In the genomic region with DNA sequence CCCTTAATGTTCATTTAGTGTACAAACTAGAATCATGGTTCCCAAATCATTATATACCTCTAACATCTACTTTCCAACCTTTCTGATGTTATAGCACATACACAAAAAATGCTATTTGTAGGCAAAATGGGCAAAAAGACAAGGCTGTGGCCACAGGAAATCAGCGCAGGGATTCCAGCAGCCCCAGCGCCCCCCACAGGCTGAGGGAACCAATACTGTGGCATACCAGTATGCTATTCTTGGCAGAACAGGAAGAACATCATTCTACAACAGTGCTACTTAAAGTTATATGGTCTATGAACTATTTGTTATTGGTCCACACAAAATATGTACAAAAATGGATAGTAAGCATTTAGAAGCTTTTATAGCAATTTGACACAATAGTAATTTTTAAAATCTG, we compare ENCODE assay signal across 15 cellular contexts. TPM values are rescaled to one million over a fixed set of nuclear protein-coding genes. Genes with fewer than 3 reads are reported as not detected.
DNase-seq lines count a peak whose midpoint lies in the region; ATAC-seq, FAIRE-seq and TF ChIP-seq lines count a peak whose summit lies in the region.
"Had no signal": no experiment of that assay in that cellular context is flagged by ENCODE, and none has a peak within 500 bp of the region (broad histone marks: within the 10 kb centered on the region; RNA-seq: fewer than 3 reads in every experiment).

No MANE protein-coding gene starts in this region.

- no peaks in the 10 kb centered on the region for H3K9me2 ChIP-seq in Karpas-422 (replicated peaks; ENCODE audit: insufficient read depth, low read length)

- H3K79me2 ChIP-seq in Karpas-422 (ENCODE audit: low read length) (no peaks in the 10 kb centered on the region), keratinocyte (ENCODE audit: control insufficient read depth, insufficient read depth, low read length) (no peaks in the 10 kb centered on the region)

- intact Hi-C loops in activated CD4-positive, alpha-beta T cell treated with anti-CD3 and anti-CD28 coated beads, Interleukin-2, amount 10 ng/mL, durations not matched to agents 24 days and 14 days (cut with micrococcal nuclease): no loop called here
- intact Hi-C loops in lower leg skin (cut with DNase I; ENCODE audit: low total_unique reads): no loop called here

- no peaks in the 10 kb centered on the region for H3K4me1 Mint-ChIP-seq in activated CD4-positive, alpha-beta T cell treated with anti-CD3 and anti-CD28 coated beads, Interleukin-2, amount 10 ng/mL, durations not matched to agents 24 days and 14 days
- no peaks in the 10 kb centered on the region for H3K4me1 Mint-ChIP-seq in activated naive CD8-positive, alpha-beta T cell treated with anti-CD3 and anti-CD28 coated beads for 36 hours

- no peak overlapping the region for H3K4me3 Mint-ChIP-seq in activated CD4-positive, alpha-beta T cell treated with anti-CD3 and anti-CD28 coated beads, Interleukin-2, amount 10 ng/mL, durations not matched to agents 24 days and 14 days
- no peak overlapping the region for H3K4me3 Mint-ChIP-seq in activated naive CD8-positive, alpha-beta T cell treated with anti-CD3 and anti-CD28 coated beads for 36 hours

- H3K9ac ChIP-seq in Karpas-422 (ENCODE audit: low read length) (no peak overlapping the region), keratinocyte (ENCODE audit: control insufficient read depth, extremely low read depth, insufficient read depth, low read length) (no peak overlapping the region)

- no peaks in the 10 kb centered on the region for H3K9me1 ChIP-seq in keratinocyte (ENCODE audit: control insufficient read depth, extremely low read depth, insufficient read depth, low read length)

- no peak for TF ChIP-seq POLR2A in lower leg skin (IDR thresholded peaks at IDR 0.05)

- H3K4me3 ChIP-seq in Karpas-422 (ENCODE audit: low read length) (no peak overlapping the region), keratinocyte (ENCODE audit: control insufficient read depth in 2 of 3, extremely low read depth in 1 of 3, insufficient read depth in 2 of 3, low read depth in 1 of 3, low read length in 3 of 3) (no peak overlapping the region), lower leg skin (ENCODE audit: low read depth, poor library complexity, severe bottlenecking) (no peak overlapping the region)
- H3K4me3 ChIP-seq: heart left ventricle, ovary, SK-N-MC had no signal

- dilution Hi-C loops in keratinocyte (cut with MboI; ENCODE audit: extremely low pct_ligation_motif_present, low sequenced_read_pairs): no loop called here

- H3K36me3 Mint-ChIP-seq in activated CD4-positive, alpha-beta T cell treated with anti-CD3 and anti-CD28 coated beads, Interleukin-2, amount 10 ng/mL, durations not matched to agents 24 days and 14 days (ENCODE audit: low read depth): peaks cover 13% of the 10 kb centered on the region
- peaks cover 5% of the 10 kb centered on the region for H3K36me3 Mint-ChIP-seq in activated naive CD8-positive, alpha-beta T cell treated with anti-CD3 and anti-CD28 coated beads for 36 hours

- no peaks in the 10 kb centered on the region for H3K9me3 Mint-ChIP-seq in activated CD4-positive, alpha-beta T cell treated with anti-CD3 and anti-CD28 coated beads, Interleukin-2, amount 10 ng/mL, durations not matched to agents 24 days and 14 days
- H3K9me3 Mint-ChIP-seq in activated naive CD8-positive, alpha-beta T cell treated with anti-CD3 and anti-CD28 coated beads for 36 hours: no peaks in the 10 kb centered on the region

- 42% methylated on average over 2 of the region's 2 CpGs for WGBS in lower leg skin, 2 donors

- no peaks in the 10 kb centered on the region for H3K36me3 ChIP-seq in Karpas-422 (ENCODE audit: insufficient read depth, low read length)
- H3K36me3 ChIP-seq in keratinocyte (ENCODE audit: control insufficient read depth in 2 of 2, extremely low read depth in 1 of 2, insufficient read depth in 2 of 2, low read length in 2 of 2): no peaks in the 10 kb centered on the region
- H3K36me3 ChIP-seq: ovary had no signal

- H3K4me1 ChIP-seq in Karpas-422 (ENCODE audit: low read length): no peaks in the 10 kb centered on the region
- no peaks in the 10 kb centered on the region for H3K4me1 ChIP-seq in keratinocyte (ENCODE audit: control insufficient read depth, extremely low read depth, insufficient read depth, low read length)
- H3K4me1 ChIP-seq: Caco-2 had no signal

- no peak for ATAC-seq in HG03159 (IDR thresholded peaks at IDR 0.05; ENCODE audit: unreplicated experiment)
- ATAC-seq: heart left ventricle, left colon had no signal

- H3K27me3 Mint-ChIP-seq in activated CD4-positive, alpha-beta T cell treated with anti-CD3 and anti-CD28 coated beads, Interleukin-2, amount 10 ng/mL, durations not matched to agents 24 days and 14 days: no peaks in the 10 kb centered on the region
- no peaks in the 10 kb centered on the region for H3K27me3 Mint-ChIP-seq in activated naive CD8-positive, alpha-beta T cell treated with anti-CD3 and anti-CD28 coated beads for 36 hours

- peak overlapping the region; percentile 20 for H3K27ac Mint-ChIP-seq in activated CD4-positive, alpha-beta T cell treated with anti-CD3 and anti-CD28 coated beads, Interleukin-2, amount 10 ng/mL, durations not matched to agents 24 days and 14 days
- H3K27ac Mint-ChIP-seq in activated naive CD8-positive, alpha-beta T cell treated with anti-CD3 and anti-CD28 coated beads for 36 hours: no peak overlapping the region

- no peak overlapping the region for H3K27ac ChIP-seq in Karpas-422 (ENCODE audit: low read length)
- no peak overlapping the region for H3K27ac ChIP-seq in keratinocyte (ENCODE audit: control insufficient read depth, insufficient read depth, low read length)
- H3K27ac ChIP-seq: heart left ventricle, ovary, SK-N-MC had no signal

- H2AFZ ChIP-seq in Karpas-422 (ENCODE audit: low read length) (no peak overlapping the region), keratinocyte (ENCODE audit: control insufficient read depth, low read length) (no peak overlapping the region)

- H3K4me2 ChIP-seq in Karpas-422 (ENCODE audit: low read depth, low read length, poor library complexity, severe bottlenecking) (no peak overlapping the region), keratinocyte (ENCODE audit: control insufficient read depth, extremely low read depth, insufficient read depth, low read depth, low read length) (no peak overlapping the region)

- peak; percentile 1 to 13 (median 10) for TF ChIP-seq CTCF in keratinocyte (optimal IDR thresholded peaks at IDR 0.05 in 1 of 3, IDR thresholded peaks at IDR 0.05 in 1 of 3, conservative IDR thresholded peaks at IDR 0.05 in 1 of 3; ENCODE audit: extremely low read depth in 1 of 3, insufficient read depth in 2 of 3, low read length in 3 of 3)
- no peak for TF ChIP-seq CTCF in lower leg skin (IDR thresholded peaks at IDR 0.05)

- H3K9me3 ChIP-seq in Karpas-422 (ENCODE audit: low read length) (no peaks in the 10 kb centered on the region), keratinocyte (ENCODE audit: control insufficient read depth, low read depth, low read length) (no peaks in the 10 kb centered on the region)
- H3K9me3 ChIP-seq: Caco-2, heart left ventricle, ovary had no signal

- H4K20me1 ChIP-seq in Karpas-422 (ENCODE audit: insufficient read depth, low read depth, low read length) (no peaks in the 10 kb centered on the region), keratinocyte (ENCODE audit: control insufficient read depth, extremely low read depth, insufficient read depth, low read length) (no peaks in the 10 kb centered on the region)

- H3K27me3 ChIP-seq in Karpas-422 (ENCODE audit: low read length) (no peaks in the 10 kb centered on the region), keratinocyte (ENCODE audit: control insufficient read depth, extremely low read depth, insufficient read depth, low read length) (no peaks in the 10 kb centered on the region)
- H3K27me3 ChIP-seq: heart left ventricle, ovary had no signal

- no peak for FAIRE-seq in keratinocyte (lab: Jason Lieb, UNC)

- DNase-seq in activated CD4-positive, alpha-beta T cell treated with anti-CD3 and anti-CD28 coated beads, Interleukin-2, amount 10 ng/mL, durations not matched to agents 24 days and 14 days: peak; percentile 55
- no peak for DNase-seq in activated CD4-positive, alpha-beta T cell treated with anti-CD3 and anti-CD28 coated beads, Interleukin-2, amount 50 U/mL, for 1 hour
- DNase-seq in Karpas-422: peak; percentile 59
- DNase-seq in activated naive CD8-positive, alpha-beta T cell treated with anti-CD3 and anti-CD28 coated beads for 36 hours: peak; percentile 2
- no peak for DNase-seq in keratinocyte (ENCODE audit: low read depth, low spot score)
- no peak for DNase-seq in lower leg skin (ENCODE audit: low spot score in 2 of 2)
- DNase-seq in NCI-H510A treated with DMSO at 0.1 percent for 48 hours (lab: John Stamatoyannopoulos, UW): no peak
- DNase-seq: activated CD8-positive, alpha-beta memory T cell treated with anti-CD3 and anti-CD28 coated beads, Interleukin-2, amount 50 U/mL, for 4 hours; Caco-2; central memory CD4-positive, alpha-beta T cell; heart left ventricle; left colon; ovary had no signal

RNA-seq across cellular contexts. Expression of gene STEEP1, which starts 25.3 kb away (rescaled TPM):
- total RNA-seq in activated CD4-positive, alpha-beta T cell treated with anti-CD3 and anti-CD28 coated beads, Interleukin-2, amount 10 ng/mL, durations not matched to agents 24 days and 14 days: 24.4 and 25.4 TPM in 2 replicates
- 36.7 and 44.0 TPM in 2 replicates for total RNA-seq in Karpas-422 (2014; rRNA removed; shearing (Covaris generic); ENCODE audit: low replicate concordance)
- total RNA-seq in activated naive CD8-positive, alpha-beta T cell treated with anti-CD3 and anti-CD28 coated beads for 36 hours: 10 to 100 TPM; 23.5 to 27.4 TPM
- 19.5 to 23.3 TPM (median 19.7 TPM) in 3 replicates for polyA plus RNA-seq in keratinocyte
- 25.4 TPM for polyA plus RNA-seq in keratinocyte (2011; ENCODE audit: low read depth)
- 19.0 and 19.1 TPM in 2 replicates for polyA plus RNA-seq in keratinocyte (2011; cell fraction: cytosol; rRNA removed)
- 19.3 and 23.6 TPM in 2 replicates for polyA plus RNA-seq in keratinocyte (2011; cell fraction: nucleus; rRNA removed)
- 23.3 TPM in 2 replicates for polyA plus RNA-seq in keratinocyte (2012; ENCODE audit: low replicate concordance)
- 14.3 to 24.2 TPM (median 16.7 TPM) in 3 replicates for polyA minus RNA-seq in keratinocyte
- 7.9 TPM for polyA minus RNA-seq in keratinocyte (2011; cell fraction: cytosol; rRNA and poly(A)+ RNA removed)
- polyA minus RNA-seq in keratinocyte (2011; cell fraction: nucleus; rRNA and poly(A)+ RNA removed): 12.1 and 17.9 TPM in 2 replicates
- 10 to 100 TPM; 25.9 to 29.4 (median 27.8) TPM for total RNA-seq in lower leg skin

RNA-seq across cellular contexts. Expression of gene UBE2A, which starts 34.5 kb away (rescaled TPM):
- total RNA-seq in activated CD4-positive, alpha-beta T cell treated with anti-CD3 and anti-CD28 coated beads, Interleukin-2, amount 10 ng/mL, durations not matched to agents 24 days and 14 days: 58.8 and 60.9 TPM in 2 replicates
- 43.0 and 54.7 TPM in 2 replicates for total RNA-seq in Karpas-422 (2014; rRNA removed; shearing (Covaris generic); ENCODE audit: low replicate concordance)
- 10 to 100 TPM; 54.7 to 60.3 TPM for total RNA-seq in activated naive CD8-positive, alpha-beta T cell treated with anti-CD3 and anti-CD28 coated beads for 36 hours
- 49.0 to 81.6 TPM (median 76.2 TPM) in 3 replicates for polyA plus RNA-seq in keratinocyte
- 64.8 TPM for polyA plus RNA-seq in keratinocyte (2011; ENCODE audit: low read depth)
- polyA plus RNA-seq in keratinocyte (2011; cell fraction: cytosol; rRNA removed): 69.4 and 138 TPM in 2 replicates
- polyA plus RNA-seq in keratinocyte (2011; cell fraction: nucleus; rRNA removed): 74.4 and 76.7 TPM in 2 replicates
- 66.2 and 84.8 TPM in 2 replicates for polyA plus RNA-seq in keratinocyte (2012; ENCODE audit: low replicate concordance)
- 20.0 to 34.1 TPM (median 23.3 TPM) in 3 replicates for polyA minus RNA-seq in keratinocyte
- 72.9 TPM for polyA minus RNA-seq in keratinocyte (2011; cell fraction: cytosol; rRNA and poly(A)+ RNA removed)
- 16.5 and 24.3 TPM in 2 replicates for polyA minus RNA-seq in keratinocyte (2011; cell fraction: nucleus; rRNA and poly(A)+ RNA removed)
- 10 to 100 TPM; 20.6 to 24.4 (median 22.4) TPM for total RNA-seq in lower leg skin

Comparison
In these comparisons a context has a peak if more than half of its experiments do, and no peak if none do; other contexts are left out.
1. DNase-seq: peak in activated CD4-positive, alpha-beta T cell treated with anti-CD3 and anti-CD28 coated beads, Interleukin-2, amount 10 ng/mL, durations not matched to agents 24 days and 14 days (single experiment), Karpas-422 (single experiment) and activated naive CD8-positive, alpha-beta T cell treated with anti-CD3 and anti-CD28 coated beads for 36 hours (single experiment); none in activated CD4-positive, alpha-beta T cell treated with anti-CD3 and anti-CD28 coated beads, Interleukin-2, amount 50 U/mL, for 1 hour (single experiment), keratinocyte (single experiment), lower leg skin (0 of 2) and NCI-H510A treated with DMSO at 0.1 percent for 48 hours (single experiment).
2. CTCF ChIP-seq: peak in keratinocyte (3 of 3); none in lower leg skin (0 of 3).